Comparison of ENCODE assay signal across 1 cellular context in genomic region chr1:16366722-16367257, GRCh38.
TF ChIP-seq lines count a peak whose summit lies in the region.

A gene with protein sequence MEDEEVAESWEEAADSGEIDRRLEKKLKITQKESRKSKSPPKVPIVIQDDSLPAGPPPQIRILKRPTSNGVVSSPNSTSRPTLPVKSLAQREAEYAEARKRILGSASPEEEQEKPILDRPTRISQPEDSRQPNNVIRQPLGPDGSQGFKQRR (plus strand): TSS chr1:16367242. CDS start chr1:16367258, 16 bp downstream.

TF ChIP-seq in K562, 482 proteins besides CTCF, POLR2A, EP300 and RAD21 (continued from another document and continues in another):
- TF ChIP-seq ARHGAP35 (IDR thresholded peaks at IDR 0.05; ENCODE audit: partially characterized antibody) (no peak), NEUROD1 (IDR thresholded peaks at IDR 0.05; ENCODE audit: borderline replicate concordance, low read depth, low read length, partially characterized antibody) (peak; percentile 28), MEF2A (IDR thresholded peaks at IDR 0.05; ENCODE audit: control insufficient read depth, low read depth, low read length) (no peak), NR2C1 (IDR thresholded peaks at IDR 0.05) (peak; percentile 95), NR2C1 (tag; IDR thresholded peaks at IDR 0.05) (peak; percentile 86), MGA (IDR thresholded peaks at IDR 0.05) (no peak), ZNF518B (CRISPR knock-in tag; IDR thresholded peaks at IDR 0.05) (no peak), MCM3 (IDR thresholded peaks at IDR 0.05) (no peak), TAF1 (IDR thresholded peaks at IDR 0.05; ENCODE audit: control insufficient read depth, extremely low read depth, insufficient read depth, low read length, severe bottlenecking) (peak; percentile 72), RBM15 (IDR thresholded peaks at IDR 0.05; ENCODE audit: insufficient read depth, low read length) (no peak), SIN3B (IDR thresholded peaks at IDR 0.05; ENCODE audit: low read depth) (no peak), KAT8 (IDR thresholded peaks at IDR 0.05; ENCODE audit: low read depth) (no peak), HDAC2 (IDR thresholded peaks at IDR 0.05) (no peak), ZNF354B (CRISPR knock-in tag; IDR thresholded peaks at IDR 0.05) (no peak), RBBP5 (IDR thresholded peaks at IDR 0.05; ENCODE audit: borderline replicate concordance, insufficient read depth, low read length, poor library complexity, severe bottlenecking) (no peak), POLR2AphosphoS5 (IDR thresholded peaks at IDR 0.05; ENCODE audit: control insufficient read depth, insufficient read depth, low read depth, low read length) (no peak), FOXP1 (CRISPR knock-in tag; IDR thresholded peaks at IDR 0.05) (no peak), RBM39 (optimal IDR thresholded peaks at IDR 0.05; ENCODE audit: low read depth, low read length) (no peak), ZNF699 (CRISPR knock-in tag; IDR thresholded peaks at IDR 0.05; ENCODE audit: insufficient replicate concordance) (no peak), TBP (optimal IDR thresholded peaks at IDR 0.05; ENCODE audit: low read depth, low read length) (peak; percentile 83), NCOA2 (IDR thresholded peaks at IDR 0.05; ENCODE audit: partially characterized antibody in 2 of 2) (no peak), CAMTA2 (CRISPR knock-in tag; conservative IDR thresholded peaks at IDR 0.05) (no peak), ZKSCAN8 (CRISPR knock-in tag; IDR thresholded peaks at IDR 0.05) (no peak), CXXC5 (CRISPR knock-in tag; IDR thresholded peaks at IDR 0.05) (peak; percentile 85), NFIX (CRISPR knock-in tag; IDR thresholded peaks at IDR 0.05; ENCODE audit: low read depth) (no peak), PHF8 (IDR thresholded peaks at IDR 0.05; ENCODE audit: borderline replicate concordance, low read length) (no peak), HDAC1 (IDR thresholded peaks at IDR 0.05) (no peak), TRIM28 (IDR thresholded peaks at IDR 0.05) (no peak), NR3C1 (CRISPR knock-in tag; IDR thresholded peaks at IDR 0.05) (no peak), ZNF316 (IDR thresholded peaks at IDR 0.05) (peak; percentile 69), MTA2 (IDR thresholded peaks at IDR 0.05; ENCODE audit: low read depth) (no peak), ZNF76 (CRISPR knock-in tag; IDR thresholded peaks at IDR 0.05; ENCODE audit: borderline replicate concordance) (no peak), ZNF175 (CRISPR knock-in tag; IDR thresholded peaks at IDR 0.05; ENCODE audit: low read depth) (peak; percentile 96), NELFE (IDR thresholded peaks at IDR 0.05; ENCODE audit: insufficient read depth, insufficient read length) (no peak), RFX5 (IDR thresholded peaks at IDR 0.05; ENCODE audit: low read depth, low read length) (no peak)
- TF ChIP-seq, protein P1, sequence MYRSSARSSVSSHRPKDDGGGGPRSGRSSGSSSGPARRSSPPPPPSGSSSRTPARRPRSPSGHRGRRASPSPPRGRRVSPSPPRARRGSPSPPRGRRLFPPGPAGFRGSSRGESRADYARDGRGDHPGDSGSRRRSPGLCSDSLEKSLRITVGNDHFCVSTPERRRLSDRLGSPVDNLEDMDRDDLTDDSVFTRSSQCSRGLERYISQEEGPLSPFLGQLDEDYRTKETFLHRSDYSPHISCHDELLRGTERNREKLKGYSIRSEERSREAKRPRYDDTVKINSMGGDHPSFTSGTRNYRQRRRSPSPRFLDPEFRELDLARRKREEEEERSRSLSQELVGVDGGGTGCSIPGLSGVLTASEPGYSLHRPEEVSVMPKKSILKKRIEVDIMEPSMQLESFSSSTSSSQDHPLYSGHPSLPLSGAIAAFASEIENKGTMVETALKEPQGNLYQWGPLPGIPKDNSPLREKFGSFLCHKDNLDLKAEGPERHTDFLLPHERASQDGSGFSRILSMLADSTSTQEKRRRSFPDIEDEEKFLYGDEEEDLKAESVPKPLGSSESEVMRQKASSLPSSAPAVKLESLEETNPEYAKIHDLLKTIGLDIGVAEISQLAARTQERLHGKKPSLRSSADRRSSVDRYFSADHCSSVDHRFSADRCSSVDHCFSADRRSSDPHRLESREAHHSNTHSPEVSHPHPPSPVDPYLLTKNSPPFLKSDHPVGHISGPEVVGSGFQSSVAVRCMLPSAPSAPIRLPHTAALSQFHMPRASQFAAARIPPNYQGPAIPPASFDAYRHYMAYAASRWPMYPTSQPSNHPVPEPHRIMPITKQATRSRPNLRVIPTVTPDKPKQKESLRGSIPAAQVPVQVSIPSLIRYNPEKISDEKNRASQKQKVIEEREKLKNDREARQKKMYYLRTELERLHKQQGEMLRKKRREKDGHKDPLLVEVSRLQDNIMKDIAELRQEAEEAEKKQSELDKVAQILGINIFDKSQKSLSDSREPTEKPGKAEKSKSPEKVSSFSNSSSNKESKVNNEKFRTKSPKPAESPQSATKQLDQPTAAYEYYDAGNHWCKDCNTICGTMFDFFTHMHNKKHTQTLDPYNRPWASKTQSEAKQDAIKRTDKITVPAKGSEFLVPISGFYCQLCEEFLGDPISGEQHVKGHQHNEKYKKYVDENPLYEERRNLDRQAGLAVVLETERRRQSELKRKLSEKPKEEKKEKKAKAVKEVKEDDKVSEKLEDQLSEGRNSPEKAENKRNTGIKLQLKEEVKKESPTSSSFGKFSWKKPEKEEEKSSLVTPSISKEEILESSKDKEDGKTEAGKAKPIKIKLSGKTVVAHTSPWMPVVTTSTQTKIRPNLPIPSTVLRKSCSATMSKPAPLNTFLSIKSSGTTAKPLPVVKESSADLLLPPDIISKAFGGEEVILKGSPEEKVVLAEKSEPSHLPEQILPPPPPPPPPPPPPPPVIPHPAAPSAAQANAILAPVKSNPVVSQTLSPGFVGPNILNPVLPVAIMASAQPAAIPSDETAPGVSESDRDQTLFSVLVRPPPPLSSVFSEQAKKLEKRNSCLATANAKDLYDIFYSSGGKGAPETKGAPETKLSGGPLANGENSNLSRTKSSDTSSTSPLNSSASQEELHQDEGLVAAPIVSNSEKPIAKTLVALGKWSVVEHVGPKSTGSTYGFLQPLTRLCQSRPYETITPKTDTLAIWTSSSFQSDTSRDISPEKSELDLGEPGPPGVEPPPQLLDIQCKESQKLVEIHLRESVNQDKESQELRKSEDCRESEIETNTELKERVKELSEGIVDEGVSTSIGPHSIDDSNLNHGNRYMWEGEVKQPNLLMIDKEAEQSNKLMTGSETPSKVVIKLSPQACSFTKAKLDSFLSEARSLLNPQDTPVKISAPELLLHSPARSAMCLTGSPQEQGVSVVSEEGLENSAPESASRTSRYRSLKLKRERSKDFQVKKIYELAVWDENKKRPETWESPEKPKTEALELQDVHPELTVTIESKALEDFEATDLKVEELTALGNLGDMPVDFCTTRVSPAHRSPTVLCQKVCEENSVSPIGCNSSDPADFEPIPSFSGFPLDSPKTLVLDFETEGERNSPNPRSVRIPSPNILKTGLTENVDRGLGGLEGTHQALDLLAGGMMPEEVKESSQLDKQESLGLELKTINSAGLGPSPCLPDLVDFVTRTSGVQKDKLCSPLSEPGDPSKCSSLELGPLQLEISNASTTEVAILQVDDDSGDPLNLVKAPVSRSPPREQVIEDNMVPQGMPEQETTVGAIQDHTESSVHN (IDR thresholded peaks at IDR 0.05; ENCODE audit: borderline replicate concordance in 1 of 2, low read depth in 1 of 2) = no peak
- TF ChIP-seq, protein P2, sequence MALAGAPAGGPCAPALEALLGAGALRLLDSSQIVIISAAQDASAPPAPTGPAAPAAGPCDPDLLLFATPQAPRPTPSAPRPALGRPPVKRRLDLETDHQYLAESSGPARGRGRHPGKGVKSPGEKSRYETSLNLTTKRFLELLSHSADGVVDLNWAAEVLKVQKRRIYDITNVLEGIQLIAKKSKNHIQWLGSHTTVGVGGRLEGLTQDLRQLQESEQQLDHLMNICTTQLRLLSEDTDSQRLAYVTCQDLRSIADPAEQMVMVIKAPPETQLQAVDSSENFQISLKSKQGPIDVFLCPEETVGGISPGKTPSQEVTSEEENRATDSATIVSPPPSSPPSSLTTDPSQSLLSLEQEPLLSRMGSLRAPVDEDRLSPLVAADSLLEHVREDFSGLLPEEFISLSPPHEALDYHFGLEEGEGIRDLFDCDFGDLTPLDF (CRISPR knock-in tag; IDR thresholded peaks at IDR 0.05) = 0 out of 2 replicates have a peak, but pooled peaks have one; percentile 21
